ENCODE assay signal across 10 cellular contexts in genomic region chr12:65925626-65926025, GRCh38.
A peak's percentile ranks its signal among the peaks of the same experiment; 100 is the strongest.
DNase-seq lines count a peak whose midpoint lies in the region; ATAC-seq and TF ChIP-seq lines count a peak whose summit lies in the region.
"Had no signal": no experiment of that assay in that cellular context is flagged by ENCODE, and none has a peak within 500 bp of the region (broad histone marks: within the 10 kb centered on the region; RNA-seq: fewer than 3 reads in every experiment).

No MANE protein-coding gene starts in this region.

- peak; percentile 37 for ATAC-seq in GM19397 (IDR thresholded peaks at IDR 0.05; ENCODE audit: unreplicated experiment)
- ATAC-seq in Panc1, result no peak
- ATAC-seq in sciatic nerve, result peak; percentile 63
- no peak for ATAC-seq in HG02973 (IDR thresholded peaks at IDR 0.05; ENCODE audit: unreplicated experiment)
- no peak for ATAC-seq in GM21360 (IDR thresholded peaks at IDR 0.05; ENCODE audit: unreplicated experiment)
- ATAC-seq: foreskin keratinocyte had no signal

- no peaks in the 10 kb centered on the region for H3K27me3 ChIP-seq in Panc1 (ENCODE audit: control insufficient read depth, insufficient read depth, low read length)
- H3K27me3 ChIP-seq in hepatocyte, result no peaks in the 10 kb centered on the region
- H3K27me3 ChIP-seq in uterus, result no peaks in the 10 kb centered on the region
- H3K27me3 ChIP-seq: foreskin keratinocyte had no signal

- DNase-seq in Panc1 (ENCODE audit: low read depth, low spot score), result no peak
- DNase-seq in hepatocyte (ENCODE audit: low spot score), result no peak
- DNase-seq in sciatic nerve (ENCODE audit: low spot score), result no peak
- DNase-seq in uterus, result no peak
- DNase-seq in T-helper 2 cell, result no peak
- DNase-seq: foreskin keratinocyte had no signal

- no peaks in the 10 kb centered on the region for H3K9me2 ChIP-seq in hepatocyte (replicated peaks; ENCODE audit: insufficient read depth)

- H3K4me3 ChIP-seq in Panc1 (ENCODE audit: low read depth in 2 of 2, low read length in 2 of 2), result no peak overlapping the region
- no peak overlapping the region for H3K4me3 ChIP-seq in hepatocyte
- H3K4me3 ChIP-seq in uterus, result no peak overlapping the region

- TF ChIP-seq CTCF in Panc1 (IDR thresholded peaks at IDR 0.05) (no peak), hepatocyte (IDR thresholded peaks at IDR 0.05; ENCODE audit: poor library complexity) (no peak), uterus (IDR thresholded peaks at IDR 0.05) (no peak)

- TF ChIP-seq POLR2A in uterus (IDR thresholded peaks at IDR 0.05), result no peak

- H3K79me2 ChIP-seq in hepatocyte, result peaks cover 30% of the 10 kb centered on the region

- H3K4me2 ChIP-seq in hepatocyte, result peak overlapping the region; percentile 64
- H3K4me2 ChIP-seq: KMS-11 had no signal

- H3K4me1 ChIP-seq in Panc1 (ENCODE audit: control insufficient read depth, insufficient read depth, low read length) (peaks cover 54% of the 10 kb centered on the region), hepatocyte (ENCODE audit: insufficient read depth) (peaks cover 40% of the 10 kb centered on the region), uterus (no peaks in the 10 kb centered on the region)

- H3K36me3 ChIP-seq in Panc1 (ENCODE audit: control insufficient read depth, insufficient read depth, low read length) (no peaks in the 10 kb centered on the region), hepatocyte (replicated peaks; ENCODE audit: insufficient read depth, low read depth) (no peaks in the 10 kb centered on the region), uterus (no peaks in the 10 kb centered on the region)

- 58% methylated on average over 6 of the region's 6 CpGs for WGBS in hepatocyte (ENCODE audit: low lambda C conversion rate, missing lambda C conversion rate)

- no peaks in the 10 kb centered on the region for H4K20me1 ChIP-seq in hepatocyte (ENCODE audit: insufficient read depth, poor library complexity, severe bottlenecking)

- POLR2A ChIA-PET in Panc1 (lab: Charles Lee), result interaction anchor here (0.6 kb wide), 1 partner anchor 525 kb away, joined by 3 read pairs; no protein-coding TSS in a partner anchor

- intact Hi-C loops in Panc1 (cut with micrococcal nuclease; ENCODE audit: unreplicated experiment), result no loop called here
- intact Hi-C loops in sciatic nerve (cut with DNase I), result no loop called here
- intact Hi-C loops in uterus (cut with DNase I; ENCODE audit: low total_unique reads), result no loop called here

- H3K27ac ChIP-seq in Panc1 (ENCODE audit: low read length) (peak overlapping the region; percentile 92), hepatocyte (peak overlapping the region; percentile 91), uterus (no peak overlapping the region)
- H3K27ac ChIP-seq: foreskin keratinocyte, KMS-11 had no signal

- CTCF ChIA-PET in Panc1 (lab: Charles Lee), result no interaction called here

- H3K9me3 ChIP-seq in Panc1 (ENCODE audit: control insufficient read depth, insufficient read depth, low read depth, low read length), result no peaks in the 10 kb centered on the region
- no peaks in the 10 kb centered on the region for H3K9me3 ChIP-seq in hepatocyte (ENCODE audit: low read depth)
- H3K9me3 ChIP-seq in uterus, result no peaks in the 10 kb centered on the region

- no TSS peak for BruUV-seq in Panc1 (replicated peaks; lab: Mats Ljungman, UMichigan)

- no peak overlapping the region for H2AFZ ChIP-seq in hepatocyte

- in situ Hi-C loops in Panc1 (cut with HindIII; ENCODE audit: low pct_unique_long_range_greater_than_20kb, low sequenced_read_pairs), result no loop called here

Comparison
In these comparisons a context has a peak if more than half of its experiments do, and no peak if none do; other contexts are left out.
1. ATAC-seq: peak in GM19397 (single experiment) and sciatic nerve (single experiment); none in Panc1 (single experiment), HG02973 (single experiment) and GM21360 (single experiment).
2. H3K27ac ChIP-seq: peak in Panc1 (single experiment) and hepatocyte (single experiment); none in uterus (0 of 2).